Comparison of ENCODE assay signal across 17 cellular contexts in the genomic region with DNA sequence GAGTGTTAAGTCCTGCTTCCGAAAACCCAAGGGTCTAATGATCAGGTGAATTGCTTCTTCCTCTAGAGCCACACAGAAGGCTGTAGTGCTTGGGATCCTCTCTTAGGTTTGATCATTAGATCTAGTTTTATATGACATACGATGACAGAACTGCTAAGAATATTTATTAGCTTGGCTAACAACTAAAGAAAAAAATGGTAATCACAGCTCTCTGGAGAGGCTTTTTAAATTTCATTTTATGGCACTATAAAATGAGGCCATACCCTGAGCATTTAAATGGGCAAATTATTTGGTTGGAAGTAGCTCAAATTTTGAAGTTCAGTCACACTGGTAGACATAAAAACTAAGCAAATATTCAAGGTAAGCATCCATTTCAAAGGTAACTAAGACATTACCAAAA.
"Had no signal": no experiment of that assay in that cellular context is flagged by ENCODE, and none has a peak within 500 bp of the region (broad histone marks: within the 10 kb centered on the region; RNA-seq: fewer than 3 reads in every experiment).

No MANE protein-coding gene starts in this region.

- H3K9me3 ChIP-seq: esophagus muscularis mucosa, gastrocnemius medialis, heart right ventricle, left lung, lower lobe of right lung, mucosa of descending colon had no signal

- DNase-seq: dermis blood vessel endothelial cell; dorsolateral prefrontal cortex; effector CD4-positive, alpha-beta T cell; effector memory CD4-positive, alpha-beta T cell; foreskin melanocyte; gastrocnemius medialis; glutamatergic neuron; head of caudate nucleus; heart right ventricle; hippocampal formation; left cardiac atrium; left lung; left ventricle myocardium superior; lower lobe of right lung; mucosa of descending colon had no signal

- H3K36me3 ChIP-seq: esophagus muscularis mucosa, gastrocnemius medialis, heart right ventricle, left lung, lower lobe of right lung had no signal

- H3K27ac ChIP-seq: coronary artery, dorsolateral prefrontal cortex, esophagus muscularis mucosa, gastrocnemius medialis, heart right ventricle, left lung, lower lobe of right lung had no signal

- H3K4me1 ChIP-seq: esophagus muscularis mucosa, gastrocnemius medialis, left lung, lower lobe of right lung had no signal

- H3K4me3 ChIP-seq: coronary artery, dorsolateral prefrontal cortex, esophagus muscularis mucosa, gastrocnemius medialis, heart right ventricle, left lung, lower lobe of right lung, mucosa of descending colon had no signal

- H3K27me3 ChIP-seq: dorsolateral prefrontal cortex, esophagus muscularis mucosa, gastrocnemius medialis, heart right ventricle, left lung had no signal

- ATAC-seq: gastrocnemius medialis, heart right ventricle, left lung, left ventricle myocardium superior, lower lobe of right lung, mucosa of descending colon had no signal
